ENCODE assay signal across 9 cellular contexts in genomic region chr20:41046716-41047115, GRCh38. TPM values are rescaled to one million over a fixed set of nuclear protein-coding genes. Genes with fewer than 3 reads are reported as not detected.
A peak's percentile ranks its signal among the peaks of the same experiment; 100 is the strongest.
DNase-seq lines count a peak whose midpoint lies in the region; ATAC-seq and TF ChIP-seq lines count a peak whose summit lies in the region.
"Had no signal": no experiment of that assay in that cellular context is flagged by ENCODE, and none has a peak within 500 bp of the region (broad histone marks: within the 10 kb centered on the region; RNA-seq: fewer than 3 reads in every experiment).

No MANE protein-coding gene starts in this region.

- intact Hi-C loops in left ventricle myocardium inferior (cut with micrococcal nuclease) (no loop called here), Right ventricle myocardium superior (cut with DNase I) (no loop called here), upper lobe of right lung (cut with DNase I) (no loop called here)

- no peaks in the 10 kb centered on the region for H3K9me3 ChIP-seq in left ventricle myocardium inferior (replicated peaks)
- H3K9me3 ChIP-seq in upper lobe of right lung: no peaks in the 10 kb centered on the region
- H3K9me3 ChIP-seq in right atrium auricular region: no peaks in the 10 kb centered on the region

- peak overlapping the region; percentile 34 for H3K27ac ChIP-seq in left ventricle myocardium inferior (replicated peaks)
- peak overlapping the region; percentile 51 for H3K27ac ChIP-seq in VCaP
- peak overlapping the region; percentile 6 for H3K27ac ChIP-seq in foreskin keratinocyte
- no peak overlapping the region for H3K27ac ChIP-seq in upper lobe of right lung
- H3K27ac ChIP-seq in right atrium auricular region: peak overlapping the region in 1 of 2 donors; percentile 9

- H3K4me1 ChIP-seq in left ventricle myocardium inferior (peaks cover 100% of the 10 kb centered on the region), foreskin keratinocyte (peaks cover 44% of the 10 kb centered on the region), upper lobe of right lung (peaks cover 57% of the 10 kb centered on the region), right atrium auricular region (peaks cover 0 to 96% of the 10 kb centered on the region in 2 donors)

- DNase-seq in left ventricle myocardium inferior (no peak), Right ventricle myocardium superior (no peak), foreskin keratinocyte (no peak), upper lobe of right lung (no peak), NCI-H345 treated with DMSO at 0.1 percent for 48 hours (lab: John Stamatoyannopoulos, UW; ENCODE audit: unreplicated experiment) (no peak), right atrium auricular region (ENCODE audit: low spot score) (no peak)
- DNase-seq: KBM-7 had no signal

- no peak overlapping the region for H3K4me3 ChIP-seq in left ventricle myocardium inferior
- H3K4me3 ChIP-seq in upper lobe of right lung: no peak overlapping the region
- H3K4me3 ChIP-seq in right atrium auricular region: no peak overlapping the region

- ATAC-seq in Right ventricle myocardium superior (ENCODE audit: poor library complexity): no peak
- peak; percentile 62 for ATAC-seq in foreskin keratinocyte
- peak; percentile 61 for ATAC-seq in upper lobe of right lung
- ATAC-seq in HG03175 (IDR thresholded peaks at IDR 0.05; ENCODE audit: unreplicated experiment): no peak

- no peaks in the 10 kb centered on the region for H3K27me3 ChIP-seq in left ventricle myocardium inferior (ENCODE audit: low read depth)
- no peaks in the 10 kb centered on the region for H3K27me3 ChIP-seq in foreskin keratinocyte
- H3K27me3 ChIP-seq in upper lobe of right lung: no peaks in the 10 kb centered on the region
- H3K27me3 ChIP-seq in right atrium auricular region: no peaks in the 10 kb centered on the region

- H3K36me3 ChIP-seq in left ventricle myocardium inferior: no peaks in the 10 kb centered on the region
- no peaks in the 10 kb centered on the region for H3K36me3 ChIP-seq in upper lobe of right lung
- no peaks in the 10 kb centered on the region for H3K36me3 ChIP-seq in right atrium auricular region

- TF ChIP-seq CTCF in left ventricle myocardium inferior (IDR thresholded peaks at IDR 0.05; ENCODE audit: borderline replicate concordance) (no peak), VCaP (conservative IDR thresholded peaks at IDR 0.05) (no peak), foreskin keratinocyte (conservative IDR thresholded peaks at IDR 0.05) (no peak), upper lobe of right lung (IDR thresholded peaks at IDR 0.05) (no peak), right atrium auricular region (IDR thresholded peaks at IDR 0.05) (no peak)

RNA-seq across cellular contexts. Expression of gene TOP1, which starts 18.1 kb away (rescaled TPM):
- total RNA-seq in left ventricle myocardium inferior (23.9 TPM), Right ventricle myocardium superior (20.6 TPM), foreskin keratinocyte (70.0 and 75.8 TPM in 2 replicates), upper lobe of right lung (67.6 TPM), right atrium auricular region (10 to 100 TPM; 19.7 to 21.2 TPM)
- 26.4 and 32.2 TPM in 2 replicates for polyA plus RNA-seq in foreskin keratinocyte

Comparison
In these comparisons a context has a peak if more than half of its experiments do, and no peak if none do; other contexts are left out.
1. ATAC-seq: peak in foreskin keratinocyte (single experiment) and upper lobe of right lung (single experiment); none in Right ventricle myocardium superior (single experiment) and HG03175 (single experiment).